In genomic region chr6:50822078-50822476, GRCh38 we compare ENCODE assay signal across 20 cellular contexts. TPM values are rescaled to one million over a fixed set of nuclear protein-coding genes. Genes with fewer than 3 reads are reported as not detected.
A peak's percentile ranks its signal among the peaks of the same experiment; 100 is the strongest.
DNase-seq lines count a peak whose midpoint lies in the region; ATAC-seq and TF ChIP-seq lines count a peak whose summit lies in the region.
"Had no signal": no experiment of that assay in that cellular context is flagged by ENCODE, and none has a peak within 500 bp of the region (broad histone marks: within the 10 kb centered on the region; RNA-seq: fewer than 3 reads in every experiment).

No MANE protein-coding gene starts in this region.

- H3K4me3 ChIP-seq in skeletal muscle satellite cell (ENCODE audit: low read length): peak overlapping the region; percentile 9
- H3K4me3 ChIP-seq: A549, uterus had no signal

- H3K36me3 Mint-ChIP-seq in WTC11: no peaks in the 10 kb centered on the region

- no peaks in the 10 kb centered on the region for H3K9me3 ChIP-seq in skeletal muscle satellite cell (replicated peaks; ENCODE audit: low read length)
- H3K9me3 ChIP-seq: A549, neutrophil, uterus had no signal

- H3K4me1 ChIP-seq in foreskin keratinocyte: peaks cover 7% of the 10 kb centered on the region
- H3K4me1 ChIP-seq in skeletal muscle satellite cell (ENCODE audit: control insufficient read depth, insufficient read depth, low read length): peaks cover 12% of the 10 kb centered on the region
- H3K4me1 ChIP-seq: A549 had no signal

- TF ChIP-seq CTCF in WTC11 (IDR thresholded peaks at IDR 0.05): no peak
- no peak for TF ChIP-seq CTCF in foreskin keratinocyte (conservative IDR thresholded peaks at IDR 0.05)

- H3K27me3 Mint-ChIP-seq in WTC11 (ENCODE audit: low read depth): peaks cover 100% of the 10 kb centered on the region

- H3K9ac ChIP-seq in skeletal muscle satellite cell (ENCODE audit: low read depth, low read length): no peak overlapping the region

- no peaks in the 10 kb centered on the region for H3K36me3 ChIP-seq in skeletal muscle satellite cell (ENCODE audit: insufficient read depth, low read length)
- H3K36me3 ChIP-seq: neutrophil, uterus had no signal

- H3K27me3 ChIP-seq in foreskin keratinocyte: peaks cover 35% of the 10 kb centered on the region
- H3K27me3 ChIP-seq in skeletal muscle satellite cell (ENCODE audit: control insufficient read depth, insufficient read depth, low read length): peaks cover 51% of the 10 kb centered on the region

- POLR2A ChIA-PET in WTC11 (lab: Charles Lee): no interaction called here

- peak overlapping the region; percentile 34 for H3K4me3 Mint-ChIP-seq in WTC11
- H3K4me3 Mint-ChIP-seq: activated naive CD8-positive, alpha-beta T cell treated with anti-CD3 and anti-CD28 coated beads, Interleukin-2, amount 10 ng/mL, durations not matched to agents 7 days and 5 days; stimulated activated naive CD8-positive, alpha-beta T cell treated with anti-CD3 and anti-CD28 coated beads, Interleukin-15, Interleukin-2, amounts not matched to agents 100 ng/mL and 50 ng/mL, for 24 hours had no signal

- peak; percentile 17 for DNase-seq in NCI-H2227 (lab: John Stamatoyannopoulos, UW; ENCODE audit: unreplicated experiment)
- DNase-seq in NCI-H2227 treated with DMSO at 0.1 percent for 48 hours (lab: John Stamatoyannopoulos, UW): no peak
- no peak for DNase-seq in WTC11 (ENCODE audit: low spot score)
- DNase-seq in foreskin keratinocyte: peak; percentile 59 to 69
- DNase-seq in stimulated activated CD4-positive, alpha-beta T cell treated with anti-CD3 and anti-CD28 coated beads, Interleukin-1b, Interleukin-23, amount 100 ng/mL, for 48 hours: no peak
- DNase-seq: activated CD4-positive, alpha-beta T cell treated with anti-CD3 and anti-CD28 coated beads for 48 hours; activated naive CD8-positive, alpha-beta T cell treated with anti-CD3 and anti-CD28 coated beads, Interleukin-2, amount 10 ng/mL, durations not matched to agents 7 days and 5 days; T-helper 17 cell; uterus had no signal

- H3K27ac Mint-ChIP-seq in WTC11: no peak overlapping the region
- H3K27ac Mint-ChIP-seq: activated naive CD8-positive, alpha-beta T cell treated with anti-CD3 and anti-CD28 coated beads, Interleukin-2, amount 10 ng/mL, durations not matched to agents 7 days and 5 days; stimulated activated naive CD8-positive, alpha-beta T cell treated with anti-CD3 and anti-CD28 coated beads, Interleukin-15, Interleukin-2, amounts not matched to agents 100 ng/mL and 50 ng/mL, for 24 hours; T-helper 17 cell had no signal

- peak overlapping the region; percentile 36 for H3K27ac ChIP-seq in foreskin keratinocyte
- H3K27ac ChIP-seq: A549, epithelial cell of prostate, neutrophil, uterus had no signal

- CTCF ChIA-PET in WTC11 (lab: Charles Lee): no interaction called here

- ATAC-seq in WTC11 (no peak), foreskin keratinocyte (peak; percentile 43), HG03280 (IDR thresholded peaks at IDR 0.05; ENCODE audit: unreplicated experiment) (no peak), HG03039 (IDR thresholded peaks at IDR 0.05; ENCODE audit: unreplicated experiment) (no peak)
- ATAC-seq: A549, Panc1, T-helper 17 cell had no signal

- no peak overlapping the region for H3K4me2 ChIP-seq in skeletal muscle satellite cell (ENCODE audit: low read length)
- H3K4me2 ChIP-seq: A549 had no signal

- peaks cover 86% of the 10 kb centered on the region for H3K4me1 Mint-ChIP-seq in WTC11

- no peaks in the 10 kb centered on the region for H3K9me3 Mint-ChIP-seq in WTC11
- H3K9me3 Mint-ChIP-seq: activated naive CD8-positive, alpha-beta T cell treated with anti-CD3 and anti-CD28 coated beads, Interleukin-2, amount 10 ng/mL, durations not matched to agents 7 days and 5 days; stimulated activated naive CD8-positive, alpha-beta T cell treated with anti-CD3 and anti-CD28 coated beads, Interleukin-15, Interleukin-2, amounts not matched to agents 100 ng/mL and 50 ng/mL, for 24 hours had no signal

TF ChIP-seq in WTC11, 78 proteins besides CTCF, POLR2A, EP300 and RAD21:
- TF ChIP-seq OVOL2 (CRISPR knock-in tag; IDR thresholded peaks at IDR 0.05; ENCODE audit: borderline replicate concordance) (no peak), USF2 (CRISPR knock-in tag; IDR thresholded peaks at IDR 0.05) (no peak), GABPB1 (CRISPR knock-in tag; IDR thresholded peaks at IDR 0.05) (no peak), NR1H2 (CRISPR knock-in tag; IDR thresholded peaks at IDR 0.05) (no peak), ATF6 (CRISPR knock-in tag; IDR thresholded peaks at IDR 0.05) (no peak), MYBL2 (CRISPR knock-in tag; IDR thresholded peaks at IDR 0.05) (no peak), FOXK1 (CRISPR knock-in tag; IDR thresholded peaks at IDR 0.05) (no peak), ESRRA (CRISPR knock-in tag; IDR thresholded peaks at IDR 0.05; ENCODE audit: borderline replicate concordance) (no peak), MXD4 (CRISPR knock-in tag; IDR thresholded peaks at IDR 0.05; ENCODE audit: borderline replicate concordance) (no peak)

RNA-seq across cellular contexts. Expression of gene TFAP2B, which starts 3.4 kb away (rescaled TPM):
- total RNA-seq in WTC11 (2021) (not detected in 3 replicates), foreskin keratinocyte (0.14 and 0.92 TPM in 2 replicates)
- polyA plus RNA-seq in foreskin keratinocyte: 0.23 and 0.63 TPM in 2 replicates
- under 0.01 TPM in 1 of 2 replicates, not detected in the other for total RNA-seq in skeletal muscle satellite cell (2012; rRNA removed)
- total RNA-seq: activated naive CD8-positive, alpha-beta T cell treated with anti-CD3 and anti-CD28 coated beads, Interleukin-2, amount 10 ng/mL, durations not matched to agents 7 days and 5 days; HT1080; lung microvascular endothelial cell; smooth muscle cell; T-helper 17 cell had no signal
- polyA plus RNA-seq: A549, smooth muscle cell had no signal

Comparison
In these comparisons a context has a peak if more than half of its experiments do, and no peak if none do; other contexts are left out.
1. DNase-seq: peak in NCI-H2227 (single experiment) and foreskin keratinocyte (2 of 2); none in NCI-H2227 treated with DMSO at 0.1 percent for 48 hours (single experiment), WTC11 (single experiment) and stimulated activated CD4-positive, alpha-beta T cell treated with anti-CD3 and anti-CD28 coated beads, Interleukin-1b, Interleukin-23, amount 100 ng/mL, for 48 hours (single experiment).